8 cellular contexts compared by ENCODE assay signal in the genomic region with DNA sequence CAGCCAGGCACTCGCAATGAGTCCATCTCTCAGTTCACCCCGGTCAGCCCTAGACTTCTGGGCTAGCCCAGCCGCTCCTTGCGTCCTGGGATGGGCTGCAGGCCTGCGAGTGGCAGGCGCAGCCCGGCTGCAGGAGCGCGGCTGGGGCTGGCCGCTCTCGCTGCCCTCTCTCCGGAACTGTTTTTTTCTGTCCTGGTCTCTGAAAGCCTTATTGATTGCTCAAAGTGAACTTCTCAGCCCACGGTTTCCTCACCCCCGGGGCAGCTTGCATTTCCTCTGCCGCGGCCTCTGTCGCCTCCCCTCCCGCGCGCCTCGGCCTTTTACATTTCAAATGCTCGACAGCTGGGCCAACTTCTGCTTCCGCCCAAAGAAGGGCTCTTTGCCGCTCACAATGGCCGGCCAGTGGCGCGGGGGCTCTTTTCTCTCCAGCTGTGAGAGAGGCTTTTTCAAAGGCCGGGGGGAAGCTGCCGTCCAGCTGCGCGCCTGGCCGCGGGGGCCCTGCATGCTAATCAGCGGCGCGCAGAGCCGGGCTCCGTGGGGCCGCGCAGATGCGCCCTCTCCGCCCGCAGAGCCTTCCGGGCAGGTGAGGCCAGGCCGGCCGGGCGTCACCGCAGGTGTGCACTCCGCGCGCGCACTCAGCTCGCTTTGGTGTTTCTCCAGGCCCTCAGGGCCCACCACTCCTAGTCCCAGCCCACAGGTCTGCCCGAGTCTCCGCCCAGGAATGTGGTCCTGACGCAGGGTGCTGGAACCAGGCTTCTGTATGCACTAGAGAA.
A peak's percentile ranks its signal among the peaks of the same experiment; 100 is the strongest.
DNase-seq lines count a peak whose midpoint lies in the region; ATAC-seq and TF ChIP-seq lines count a peak whose summit lies in the region.

No MANE protein-coding gene starts in this region.

- peak overlapping the region; percentile 98 for H3K27ac Mint-ChIP-seq in activated CD8-positive, alpha-beta memory T cell treated with anti-CD3 and anti-CD28 coated beads, Interleukin-2, amount 10 ng/mL, durations not matched to agents 7 days and 5 days

- H3K27me3 ChIP-seq in parathyroid adenoma (ENCODE audit: control insufficient read depth, insufficient read depth, low read length), result no peaks in the 10 kb centered on the region
- peaks cover 33% of the 10 kb centered on the region for H3K27me3 ChIP-seq in gastroesophageal sphincter

- TF ChIP-seq CTCF in parathyroid adenoma (IDR thresholded peaks at IDR 0.05), result no peak
- no peak for TF ChIP-seq CTCF in gastroesophageal sphincter (IDR thresholded peaks at IDR 0.05)

- H3K9ac ChIP-seq in ES-I3 (ENCODE audit: low read depth, low read length), result peak overlapping the region; percentile 39
- H3K9ac ChIP-seq in parathyroid adenoma, result no peak overlapping the region

- no peak overlapping the region for H3K4me2 ChIP-seq in parathyroid adenoma (ENCODE audit: low read length)

- intact Hi-C loops in Right ventricle myocardium inferior (cut with DNase I), result no loop called here

- WGBS in gastroesophageal sphincter (ENCODE audit: low coverage in 1 of 2), 2 donors, result 56 to 74% methylated on average over 3 to 11 of the region's 56 CpGs

- no peaks in the 10 kb centered on the region for H3K27me3 Mint-ChIP-seq in activated CD8-positive, alpha-beta memory T cell treated with anti-CD3 and anti-CD28 coated beads, Interleukin-2, amount 10 ng/mL, durations not matched to agents 7 days and 5 days

- no peak overlapping the region for H3K4me3 ChIP-seq in parathyroid adenoma (ENCODE audit: low read depth, low read length)
- peak overlapping the region in 1 of 2 donors; percentile 44 for H3K4me3 ChIP-seq in gastroesophageal sphincter

- H3K4me1 ChIP-seq in ES-I3 (ENCODE audit: insufficient read depth, low read length) (peaks cover 14% of the 10 kb centered on the region), parathyroid adenoma (no peaks in the 10 kb centered on the region), gastroesophageal sphincter (peaks cover 0 to 13% (median 0%) of the 10 kb centered on the region in 3 donors)

- no peaks in the 10 kb centered on the region for H3K79me2 ChIP-seq in parathyroid adenoma

- H3K36me3 Mint-ChIP-seq in activated CD8-positive, alpha-beta memory T cell treated with anti-CD3 and anti-CD28 coated beads, Interleukin-2, amount 10 ng/mL, durations not matched to agents 7 days and 5 days, result peaks cover 29% of the 10 kb centered on the region

- no peak overlapping the region for H3K27ac ChIP-seq in parathyroid adenoma
- H3K27ac ChIP-seq in gastroesophageal sphincter, result no peak overlapping the region

- H3K9me3 ChIP-seq in ES-I3 (ENCODE audit: control insufficient read depth, insufficient read depth, low read length), result 0 out of 2 replicates have a peak, but pooled peaks cover 4% of the 10 kb centered on the region
- no peaks in the 10 kb centered on the region for H3K9me3 ChIP-seq in parathyroid adenoma (ENCODE audit: control insufficient read depth, low read length)
- H3K9me3 ChIP-seq in gastroesophageal sphincter, result peaks cover 0 to 8% (median 0%) of the 10 kb centered on the region in 3 donors

- H3K4me3 Mint-ChIP-seq in activated CD8-positive, alpha-beta memory T cell treated with anti-CD3 and anti-CD28 coated beads, Interleukin-2, amount 10 ng/mL, durations not matched to agents 7 days and 5 days, result peak overlapping the region; percentile 82

- DNase-seq in activated CD8-positive, alpha-beta memory T cell treated with anti-CD3 and anti-CD28 coated beads, Interleukin-2, amount 10 ng/mL, durations not matched to agents 7 days and 5 days, result peak; percentile 87
- DNase-seq in Right ventricle myocardium inferior (ENCODE audit: missing footprints) (peak; percentile 90), NCI-H446 (lab: John Stamatoyannopoulos, UW) (no peak)

- H3K9me3 Mint-ChIP-seq in activated CD8-positive, alpha-beta memory T cell treated with anti-CD3 and anti-CD28 coated beads, Interleukin-2, amount 10 ng/mL, durations not matched to agents 7 days and 5 days (ENCODE audit: low read depth), result peaks cover 11% of the 10 kb centered on the region

- peak; percentile 57 for ATAC-seq in HG03175 (IDR thresholded peaks at IDR 0.05; ENCODE audit: unreplicated experiment)
- ATAC-seq in activated CD8-positive, alpha-beta memory T cell treated with anti-CD3 and anti-CD28 coated beads, Interleukin-2, amount 10 ng/mL, durations not matched to agents 7 days and 5 days, result peak; percentile 69
- ATAC-seq in Right ventricle myocardium inferior, result peak; percentile 58
- no peak for ATAC-seq in gastroesophageal sphincter
- no peak for ATAC-seq in HG03469 (IDR thresholded peaks at IDR 0.05; ENCODE audit: unreplicated experiment)

- peaks cover 66% of the 10 kb centered on the region for H3K4me1 Mint-ChIP-seq in activated CD8-positive, alpha-beta memory T cell treated with anti-CD3 and anti-CD28 coated beads, Interleukin-2, amount 10 ng/mL, durations not matched to agents 7 days and 5 days

- CTCF ChIA-PET in activated CD8-positive, alpha-beta memory T cell treated with anti-CD3 and anti-CD28 coated beads, Interleukin-2, amount 10 ng/mL, durations not matched to agents 7 days and 5 days (lab: Charles Lee), result interaction anchor here (0.8 to 1.4 kb wide), 5 partner anchors 21 to 1253 kb away, joined by 3 to 8 read pairs (median 4); partner anchors contain the start of gene ID2

- no peak for TF ChIP-seq EP300 in gastroesophageal sphincter (IDR thresholded peaks at IDR 0.05)

- H3K36me3 ChIP-seq in ES-I3 (ENCODE audit: insufficient read depth, low read length) (no peaks in the 10 kb centered on the region; the same call in 1 of the 2 replicates), parathyroid adenoma (ENCODE audit: control insufficient read depth, insufficient read depth, low read length) (no peaks in the 10 kb centered on the region), gastroesophageal sphincter (no peaks in the 10 kb centered on the region)

- H2AFZ ChIP-seq in parathyroid adenoma, result peak overlapping the region; percentile 84

- TF ChIP-seq POLR2A in gastroesophageal sphincter (IDR thresholded peaks at IDR 0.05), result no peak

Comparison
In these comparisons a context has a peak if more than half of its experiments do, and no peak if none do; other contexts are left out.
1. ATAC-seq: peak in HG03175 (single experiment), activated CD8-positive, alpha-beta memory T cell treated with anti-CD3 and anti-CD28 coated beads, Interleukin-2, amount 10 ng/mL, durations not matched to agents 7 days and 5 days (single experiment) and Right ventricle myocardium inferior (single experiment); none in gastroesophageal sphincter (single experiment) and HG03469 (single experiment).
2. DNase-seq: peak in activated CD8-positive, alpha-beta memory T cell treated with anti-CD3 and anti-CD28 coated beads, Interleukin-2, amount 10 ng/mL, durations not matched to agents 7 days and 5 days (single experiment) and Right ventricle myocardium inferior (single experiment); none in NCI-H446 (0 of 2).